1 cellular context compared by ENCODE assay signal in the genomic region with DNA sequence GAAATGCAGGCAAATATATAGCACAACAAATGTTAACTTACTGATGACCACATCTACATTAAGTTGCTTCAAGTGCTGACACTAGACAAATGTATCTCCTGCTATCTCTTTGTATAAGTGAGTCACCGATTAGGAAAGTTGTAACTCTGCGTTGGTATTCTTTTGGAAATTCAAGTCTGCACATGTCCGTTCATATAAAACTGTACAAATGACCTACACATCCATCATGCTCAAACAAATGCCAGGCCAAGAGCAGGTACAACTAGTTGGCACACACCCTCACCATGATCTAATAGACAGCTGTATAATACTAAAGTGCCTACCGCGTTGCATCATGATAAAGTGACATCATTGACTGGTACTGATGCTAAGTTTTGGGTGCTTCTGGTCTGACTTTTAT.
TF ChIP-seq lines count a peak whose summit lies in the region.

No MANE protein-coding gene starts in this region.

TF ChIP-seq in GM23338, 12 proteins besides CTCF, POLR2A, EP300 and RAD21:
- TF ChIP-seq EZH2 (IDR thresholded peaks at IDR 0.05; ENCODE audit: low read depth, unreplicated experiment): no peak
- TF ChIP-seq JUNB (IDR thresholded peaks at IDR 0.05; ENCODE audit: unreplicated experiment): no peak
- no peak for TF ChIP-seq ZNF114 (CRISPR knock-in tag; IDR thresholded peaks at IDR 0.05)
